In genomic region chr20:4672948-4673347, GRCh38 we compare ENCODE assay signal across 8 cellular contexts. TPM values are rescaled to one million over a fixed set of nuclear protein-coding genes. Genes with fewer than 3 reads are reported as not detected.
"Had no signal": no experiment of that assay in that cellular context is flagged by ENCODE, and none has a peak within 500 bp of the region (broad histone marks: within the 10 kb centered on the region; RNA-seq: fewer than 3 reads in every experiment).

No MANE protein-coding gene starts in this region.

- H3K27ac ChIP-seq: GM23248, HL-60, KMS-11 had no signal

- H3K9me3 Mint-ChIP-seq: H9, HFFc6 had no signal

- H3K9ac ChIP-seq: GM23248, KMS-11 had no signal

- H3K4me2 ChIP-seq: KMS-11 had no signal

- H2AFZ ChIP-seq: GM23248 had no signal

- H3K4me3 ChIP-seq: GM23248 had no signal

- H3K27ac Mint-ChIP-seq: HFFc6 had no signal

- H3K4me3 Mint-ChIP-seq: H9, HFFc6 had no signal

- DNase-seq: GM23248, H9, HCEC 1CT, HFFc6, IMR-90, KBM-7 had no signal

RNA-seq across cellular contexts. Expression of gene PRND, which starts 48.8 kb away (rescaled TPM):
- total RNA-seq: GM23248, IMR-90 had no signal
- polyA plus RNA-seq: GM23248, IMR-90 had no signal
